21 cellular contexts compared by ENCODE assay signal in the genomic region with DNA sequence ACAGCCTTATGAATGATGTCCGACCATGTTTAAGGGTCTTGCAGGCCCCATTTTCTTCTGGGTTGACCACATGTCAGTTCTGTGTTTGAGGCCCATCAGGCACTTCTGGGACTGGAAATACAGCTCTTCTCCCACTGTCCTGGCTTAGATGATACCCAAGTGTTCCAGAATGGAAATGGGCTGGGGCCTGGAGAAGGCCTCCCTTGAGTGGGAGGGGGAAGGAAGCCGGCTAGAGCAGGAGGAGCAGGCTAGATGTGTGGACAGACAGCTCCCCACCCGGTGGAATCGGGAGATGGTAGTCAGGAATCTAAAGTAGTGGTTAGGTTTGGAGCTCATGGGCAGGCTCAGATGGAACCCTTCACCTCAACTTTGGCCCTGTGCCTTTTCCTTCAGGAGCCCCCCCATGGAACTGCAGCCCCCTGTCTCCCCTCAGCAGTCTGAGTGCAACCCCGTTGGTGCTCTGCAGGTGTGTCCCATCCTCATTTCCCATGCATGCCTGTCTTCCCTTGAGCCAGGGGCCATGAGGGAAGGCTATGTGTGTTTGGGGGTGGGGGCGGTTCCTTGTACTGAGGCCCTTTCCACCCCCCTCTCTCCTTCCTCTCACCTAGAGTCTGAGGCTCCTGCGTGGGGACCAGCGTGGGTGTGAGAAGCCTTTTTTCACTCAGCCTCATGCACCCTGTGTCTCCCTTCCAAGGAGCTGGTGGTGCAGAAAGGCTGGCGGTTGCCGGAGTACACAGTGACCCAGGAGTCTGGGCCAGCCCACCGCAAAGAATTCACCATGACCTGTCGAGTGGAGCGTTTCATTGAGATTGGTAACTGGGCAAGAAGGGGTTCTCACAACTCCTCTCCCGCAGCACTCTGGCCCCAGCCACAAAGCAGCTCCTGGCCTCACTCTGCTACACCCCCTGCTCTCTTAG. TPM values are rescaled to one million over a fixed set of nuclear protein-coding genes. Genes with fewer than 3 reads are reported as not detected.
A peak's percentile ranks its signal among the peaks of the same experiment; 100 is the strongest.
DNase-seq lines count a peak whose midpoint lies in the region; ATAC-seq and TF ChIP-seq lines count a peak whose summit lies in the region.
"Had no signal": no experiment of that assay in that cellular context is flagged by ENCODE, and none has a peak within 500 bp of the region (broad histone marks: within the 10 kb centered on the region; RNA-seq: fewer than 3 reads in every experiment).

No MANE protein-coding gene starts in this region.

- no peak for DNase-seq in CD4-positive, alpha-beta T cell
- DNase-seq in T-helper 17 cell, result no peak
- DNase-seq in fibroblast of the aortic adventitia (ENCODE audit: low read depth), result no peak
- DNase-seq in NCI-H1417 treated with DMSO at 0.1 percent for 48 hours (lab: John Stamatoyannopoulos, UW), result no peak
- DNase-seq: activated CD4-positive, alpha-beta T cell treated with anti-CD3 and anti-CD28 coated beads for 1 hour; effector CD8-positive, alpha-beta T cell; NCI-H1694; NCI-H510A treated with DMSO at 0.1 percent for 48 hours; stimulated activated CD4-positive, alpha-beta T cell treated with anti-CD3 and anti-CD28 coated beads, Interleukin-12 subunit alpha, Interleukin-12 subunit beta, amount 100 ng/mL, for 4 hours had no signal

- H3K4me3 Mint-ChIP-seq in CD4-positive, alpha-beta T cell, result peak overlapping the region; percentile 38
- no peak overlapping the region for H3K4me3 Mint-ChIP-seq in T-helper 17 cell

- H3K27ac Mint-ChIP-seq in CD4-positive, alpha-beta T cell, result peak overlapping the region; percentile 44
- peak overlapping the region; percentile 59 for H3K27ac Mint-ChIP-seq in T-helper 17 cell

- no peak overlapping the region for H3K4me3 ChIP-seq in fibroblast of the aortic adventitia (ENCODE audit: low read depth, low read length)
- H3K4me3 ChIP-seq in skeletal muscle tissue (ENCODE audit: low read length in 3 of 3), result no peak overlapping the region
- H3K4me3 ChIP-seq: gastroesophageal sphincter, GM12878, pancreas, suprapubic skin had no signal

- H3K36me3 Mint-ChIP-seq in CD4-positive, alpha-beta T cell (ENCODE audit: low read depth), result peaks cover 22% of the 10 kb centered on the region
- H3K36me3 Mint-ChIP-seq in T-helper 17 cell (ENCODE audit: low read depth), result peaks cover 5% of the 10 kb centered on the region

- H3K9me3 Mint-ChIP-seq in CD4-positive, alpha-beta T cell, result no peaks in the 10 kb centered on the region

- peaks cover 29 to 49% (median 31%) of the 10 kb centered on the region in 3 donors for H3K4me1 ChIP-seq in skeletal muscle tissue (ENCODE audit: control insufficient read depth in 3 of 3, insufficient read depth in 3 of 3, low read length in 3 of 3)

- peaks cover 22 to 38% (median 26%) of the 10 kb centered on the region in 3 donors for H3K36me3 ChIP-seq in skeletal muscle tissue (ENCODE audit: control insufficient read depth in 3 of 3, insufficient read depth in 3 of 3, low read length in 3 of 3)

- POLR2A ChIA-PET in CD4-positive, alpha-beta T cell (lab: Charles Lee), result interaction anchor here (0.8 to 1.5 kb wide), 3 partner anchors 21 to 125 kb away, joined by 3 read pairs; a partner anchor contains a TSS

- CTCF ChIA-PET in CD4-positive, alpha-beta T cell (lab: Charles Lee), result no interaction called here

- no peak overlapping the region for H3K27ac ChIP-seq in CD4-positive, alpha-beta T cell (ENCODE audit: low read depth, low read length)
- no peak overlapping the region for H3K27ac ChIP-seq in skeletal muscle tissue (ENCODE audit: low read depth, low read length)
- H3K27ac ChIP-seq: C4-2B had no signal

- peak overlapping the region in 2 of 3 donors; percentile 20 to 50 for H3K9ac ChIP-seq in skeletal muscle tissue (ENCODE audit: low read depth in 1 of 3, low read length in 3 of 3)

- intact Hi-C loops in CD4-positive, alpha-beta T cell (cut with DNase I, micrococcal nuclease), result loop anchor here in 1 of 2 experiments (5.0 kb wide), 1 partner anchor 223 kb away; a partner anchor contains a TSS

- ATAC-seq in CD4-positive, alpha-beta T cell (ENCODE audit: poor library complexity), result no peak
- ATAC-seq in T-helper 17 cell (no peak), HG03135 (IDR thresholded peaks at IDR 0.05; ENCODE audit: unreplicated experiment) (no peak), GM18502 (IDR thresholded peaks at IDR 0.05; ENCODE audit: poor library complexity, unreplicated experiment) (no peak), HG03571 (IDR thresholded peaks at IDR 0.05; ENCODE audit: unreplicated experiment) (no peak)
- ATAC-seq: gastroesophageal sphincter, GM12878, pancreas had no signal

- TF ChIP-seq CTCF in CD4-positive, alpha-beta T cell (IDR thresholded peaks at IDR 0.05), result no peak
- peak; percentile 9 for TF ChIP-seq CTCF in fibroblast of the aortic adventitia (IDR thresholded peaks at IDR 0.05; ENCODE audit: insufficient read depth, low read length)

- H3K4me1 Mint-ChIP-seq in CD4-positive, alpha-beta T cell (ENCODE audit: low read depth), result peaks cover 27% of the 10 kb centered on the region
- peaks cover 15% of the 10 kb centered on the region for H3K4me1 Mint-ChIP-seq in T-helper 17 cell

- no peaks in the 10 kb centered on the region for H3K9me3 ChIP-seq in CD4-positive, alpha-beta T cell (ENCODE audit: control insufficient read depth, low read length)
- H3K9me3 ChIP-seq in T-helper 17 cell (ENCODE audit: control insufficient read depth, low read length, poor library complexity, severe bottlenecking) (no peaks in the 10 kb centered on the region), skeletal muscle tissue (ENCODE audit: control insufficient read depth in 3 of 3, low read length in 3 of 3) (no peaks in the 10 kb centered on the region)
- H3K9me3 ChIP-seq: gastroesophageal sphincter, pancreas, suprapubic skin had no signal

- H3K27me3 Mint-ChIP-seq in CD4-positive, alpha-beta T cell, result no peaks in the 10 kb centered on the region
- H3K27me3 Mint-ChIP-seq in T-helper 17 cell, result no peaks in the 10 kb centered on the region

- no peaks in the 10 kb centered on the region for H3K27me3 ChIP-seq in CD4-positive, alpha-beta T cell (ENCODE audit: control insufficient read depth, insufficient read depth, low read length)
- H3K27me3 ChIP-seq in skeletal muscle tissue (ENCODE audit: control insufficient read depth in 3 of 3, insufficient read depth in 3 of 3, low read length in 3 of 3), result no peaks in the 10 kb centered on the region
- H3K27me3 ChIP-seq: gastroesophageal sphincter, pancreas, suprapubic skin had no signal

RNA-seq across cellular contexts. Expression of a gene that starts 3.0 kb away (rescaled TPM):
- not detected for total RNA-seq in CD4-positive, alpha-beta T cell
- total RNA-seq in T-helper 17 cell (not detected), fibroblast of the aortic adventitia (ENCODE audit: low replicate concordance) (not detected in 2 replicates), skeletal muscle tissue (not detected)
- total RNA-seq: gastroesophageal sphincter; mesenteric fat pad; pancreas; PC-3; suprapubic skin; T-helper 1 cell treated with Interleukin-12 subunit alpha and Interleukin-12 subunit beta and Interleukin-4 antibody, amounts not matched to agents 30 ng/mL and 1 ng/mL, for 36 hours had no signal

RNA-seq across cellular contexts. Expression of a gene that starts 3.2 kb away (rescaled TPM):
- total RNA-seq in CD4-positive, alpha-beta T cell, result 10 to 100 TPM; 21.7 to 22.4 TPM
- total RNA-seq in T-helper 17 cell (10 to 100 TPM; 28.4 to 29.3 TPM), fibroblast of the aortic adventitia (ENCODE audit: low replicate concordance) (32.4 and 43.9 TPM in 2 replicates), skeletal muscle tissue (29.7 TPM)

RNA-seq across cellular contexts. Expression of a gene that starts 5.0 kb away (rescaled TPM):
- total RNA-seq in CD4-positive, alpha-beta T cell, result 10 to 100 TPM; 12.6 to 15.2 TPM
- 10 to 100 TPM; 25.5 to 28.6 TPM for total RNA-seq in T-helper 17 cell
- total RNA-seq in fibroblast of the aortic adventitia (ENCODE audit: low replicate concordance), result 32.1 and 118 TPM in 2 replicates
- total RNA-seq in skeletal muscle tissue, result 4.7 TPM

RNA-seq across cellular contexts. Expression of a gene that starts 52.4 kb away (rescaled TPM):
- 1,000 to 10,000 TPM; 1,331 to 1,359 TPM for total RNA-seq in CD4-positive, alpha-beta T cell
- total RNA-seq in T-helper 17 cell, result 1,000 to 10,000 TPM; 1,028 to 1,089 TPM
- total RNA-seq in fibroblast of the aortic adventitia (ENCODE audit: low replicate concordance), result 165 and 233 TPM in 2 replicates
- total RNA-seq in skeletal muscle tissue, result 281 TPM
